Comparison of ENCODE assay signal across 33 cellular contexts in genomic region chr3:5299146-5299545, GRCh38.
"Had no signal": no experiment of that assay in that cellular context is flagged by ENCODE, and none has a peak within 500 bp of the region (broad histone marks: within the 10 kb centered on the region; RNA-seq: fewer than 3 reads in every experiment).

No MANE protein-coding gene starts in this region.

- H3K27ac Mint-ChIP-seq: dendritic cell treated with granulocyte-macrophage colony-stimulating factor and Interleukin-4, amounts not matched to agents 40 ng/mL and 50 ng/mL, for 4 days; endodermal cell; memory B cell; mesothelial cell of epicardium; natural killer cell treated with Interleukin-12 subunit alpha and Interleukin-12 subunit beta and Interleukin-15 and Interleukin-18, amount 100 ng/mL, for 72 hours; stimulated activated naive CD8-positive, alpha-beta T cell treated with anti-CD3 and anti-CD28 coated beads, Interleukin-15, amount 100 ng/mL, for 72 hours had no signal

- H3K9me3 Mint-ChIP-seq: dendritic cell treated with granulocyte-macrophage colony-stimulating factor and Interleukin-4, amounts not matched to agents 40 ng/mL and 50 ng/mL, for 4 days; endodermal cell had no signal

- H3K4me3 Mint-ChIP-seq: dendritic cell treated with granulocyte-macrophage colony-stimulating factor and Interleukin-4, amounts not matched to agents 40 ng/mL and 50 ng/mL, for 4 days; endodermal cell; memory B cell; mesothelial cell of epicardium; naive B cell; natural killer cell treated with Interleukin-12 subunit alpha and Interleukin-12 subunit beta and Interleukin-15 and Interleukin-18, amount 100 ng/mL, for 72 hours; neural crest cell; stimulated activated naive CD8-positive, alpha-beta T cell treated with anti-CD3 and anti-CD28 coated beads, Interleukin-15, amount 100 ng/mL, for 72 hours had no signal

- H3K9me3 ChIP-seq: gastrocnemius medialis, mucosa of descending colon, neutrophil, pancreas, right lobe of liver, suprapubic skin, transverse colon, upper lobe of right lung, uterus had no signal

- H2AFZ ChIP-seq: hepatocyte had no signal

- FAIRE-seq: kidney, pancreas, small intestine had no signal

- H3K36me3 ChIP-seq: gastrocnemius medialis, heart left ventricle, neutrophil, pancreas, right lobe of liver, suprapubic skin, transverse colon, upper lobe of right lung, uterus had no signal

- H3K4me1 ChIP-seq: gastrocnemius medialis, pancreas, right lobe of liver, suprapubic skin, upper lobe of right lung, uterus had no signal

- H3K27me3 ChIP-seq: gastrocnemius medialis, heart left ventricle, hepatocyte, neutrophil, pancreas, right lobe of liver, suprapubic skin, transverse colon, upper lobe of right lung, uterus had no signal

- H3K27me3 Mint-ChIP-seq: dendritic cell treated with granulocyte-macrophage colony-stimulating factor and Interleukin-4, amounts not matched to agents 40 ng/mL and 50 ng/mL, for 4 days; memory B cell; stimulated activated naive CD8-positive, alpha-beta T cell treated with anti-CD3 and anti-CD28 coated beads, Interleukin-15, amount 100 ng/mL, for 72 hours had no signal

- H3K27ac ChIP-seq: epithelial cell of prostate, gastrocnemius medialis, heart left ventricle, hepatocyte, neutrophil, pancreas, right lobe of liver, suprapubic skin, transverse colon, upper lobe of right lung, uterus had no signal

- ATAC-seq: esophagus mucosa; gastrocnemius medialis; heart left ventricle; left lobe of liver; natural killer cell treated with Interleukin-12 subunit alpha and Interleukin-12 subunit beta and Interleukin-15 and Interleukin-18, amount 100 ng/mL, for 72 hours; pancreas; right lobe of liver; upper lobe of right lung had no signal

- DNase-seq: effector CD8-positive, alpha-beta T cell; endodermal cell; foreskin fibroblast; gastrocnemius medialis; heart left ventricle; kidney; mucosa of descending colon; pancreas; retina; right lobe of liver; small intestine; stimulated activated CD4-positive, alpha-beta T cell treated with anti-CD3 and anti-CD28 coated beads, Interleukin-12 subunit alpha, Interleukin-12 subunit beta, amount 100 ng/mL, for 4 hours; stimulated activated CD4-positive, alpha-beta T cell treated with anti-CD3 and anti-CD28 coated beads, Interleukin-1b, Interleukin-23, amount 100 ng/mL, for 48 hours; stimulated activated CD4-positive, alpha-beta T cell treated with anti-CD3 and anti-CD28 coated beads, Interleukin-4, amount 100 ng/mL, for 1 hour; stimulated activated CD8-positive, alpha-beta memory T cell treated with anti-CD3 and anti-CD28 coated beads, Interleukin-4, amount 100 ng/mL, for 48 hours; stimulated activated naive CD4-positive, alpha-beta T cell; stimulated activated naive CD8-positive, alpha-beta T cell treated with anti-CD3 and anti-CD28 coated beads, Interleukin-15, amount 100 ng/mL, for 72 hours; transverse colon; upper lobe of right lung; uterus had no signal

- H3K4me3 ChIP-seq: gastrocnemius medialis, heart left ventricle, hepatocyte, lung, mucosa of descending colon, pancreas, right lobe of liver, suprapubic skin, transverse colon, upper lobe of right lung, uterus had no signal

- H3K79me2 ChIP-seq: hepatocyte had no signal

- H3K36me3 Mint-ChIP-seq: mesothelial cell of epicardium had no signal

- H3K4me1 Mint-ChIP-seq: neural crest cell had no signal

- H3K4me2 ChIP-seq: hepatocyte had no signal
